Comparison of ENCODE assay signal across 8 cellular contexts in genomic region chr4:26856906-26857277, GRCh38. TPM values are rescaled to one million over a fixed set of nuclear protein-coding genes. Genes with fewer than 3 reads are reported as not detected.
DNase-seq lines count a peak whose midpoint lies in the region; ATAC-seq, FAIRE-seq and TF ChIP-seq lines count a peak whose summit lies in the region.

No MANE protein-coding gene starts in this region.

- DNase-seq in activated T-cell treated with anti-CD3 and anti-CD28 coated beads, Interleukin-2, amount 50 U/mL, for 4 hours = no peak
- DNase-seq in activated T-cell treated with anti-CD3 and anti-CD28 coated beads, Interleukin-2, amount 50 U/mL, for 1 hour = no peak
- DNase-seq in astrocyte (ENCODE audit: low read depth) = no peak
- no peak for DNase-seq in right lobe of liver
- no peak for DNase-seq in thyroid gland
- DNase-seq in HCEC 1CT = no peak

- WGBS in right lobe of liver (ENCODE audit: insufficient coverage, low coverage, low lambda C conversion rate, missing lambda C conversion rate) = 27% methylated on average over 7 of the region's 7 CpGs
- WGBS in thyroid gland, 2 donors = 23 to 26% methylated on average over 7 of the region's 7 CpGs

- intact Hi-C loops in right lobe of liver (cut with DNase I) (no loop called here), thyroid gland (cut with DNase I) (no loop called here)

- FAIRE-seq in astrocyte (lab: Jason Lieb, UNC) = no peak

- peak overlapping the region; percentile 86 for H3K9ac ChIP-seq in astrocyte (ENCODE audit: low read length)

- H3K79me2 ChIP-seq in astrocyte (ENCODE audit: insufficient read depth, low read length) = peaks cover 4% of the 10 kb centered on the region

- H3K4me1 Mint-ChIP-seq in activated T-cell treated with anti-CD3 and anti-CD28 coated beads, Interleukin-2, amount 50 U/mL, for 4 hours (ENCODE audit: low read depth) = peaks cover 30% of the 10 kb centered on the region
- H3K4me1 Mint-ChIP-seq in astrocyte (ENCODE audit: low read depth, unreplicated experiment) = peaks cover 15% of the 10 kb centered on the region

- no peaks in the 10 kb centered on the region for H3K27me3 Mint-ChIP-seq in activated T-cell treated with anti-CD3 and anti-CD28 coated beads, Interleukin-2, amount 50 U/mL, for 4 hours (ENCODE audit: low read depth)
- H3K27me3 Mint-ChIP-seq in astrocyte (ENCODE audit: low read depth, unreplicated experiment) = no peaks in the 10 kb centered on the region

- H3K9me3 Mint-ChIP-seq in activated T-cell treated with anti-CD3 and anti-CD28 coated beads, Interleukin-2, amount 50 U/mL, for 4 hours = no peaks in the 10 kb centered on the region
- H3K9me3 Mint-ChIP-seq in astrocyte (ENCODE audit: unreplicated experiment) = no peaks in the 10 kb centered on the region

- peak overlapping the region; percentile 98 for H3K4me2 ChIP-seq in astrocyte (ENCODE audit: low read length)

- peak overlapping the region; percentile 90 for H3K4me3 Mint-ChIP-seq in activated T-cell treated with anti-CD3 and anti-CD28 coated beads, Interleukin-2, amount 50 U/mL, for 4 hours
- H3K4me3 Mint-ChIP-seq in astrocyte (ENCODE audit: unreplicated experiment) = peak overlapping the region; percentile 85

- H2AFZ ChIP-seq in astrocyte (ENCODE audit: low read depth, low read length) = peak overlapping the region; percentile 98

- ATAC-seq in activated T-cell treated with anti-CD3 and anti-CD28 coated beads, Interleukin-2, amount 50 U/mL, for 4 hours = no peak
- ATAC-seq in right lobe of liver = no peak
- ATAC-seq in HG03565 (IDR thresholded peaks at IDR 0.05; ENCODE audit: unreplicated experiment) = no peak
- no peak for ATAC-seq in HG02763 (IDR thresholded peaks at IDR 0.05; ENCODE audit: unreplicated experiment)

- no peaks in the 10 kb centered on the region for H3K9me3 ChIP-seq in astrocyte (ENCODE audit: insufficient read depth, low read depth, low read length)
- no peaks in the 10 kb centered on the region for H3K9me3 ChIP-seq in right lobe of liver
- no peaks in the 10 kb centered on the region for H3K9me3 ChIP-seq in thyroid gland

- peak overlapping the region; percentile 63 for H3K27ac ChIP-seq in astrocyte (ENCODE audit: low read depth, low read length)
- H3K27ac ChIP-seq in right lobe of liver = peak overlapping the region; percentile 61 to 80 (median 79)
- H3K27ac ChIP-seq in thyroid gland = peak overlapping the region; percentile 28 to 79 (median 67)

- H4K20me1 ChIP-seq in astrocyte (ENCODE audit: insufficient read depth, low read length) = peaks cover 3% of the 10 kb centered on the region

- TF ChIP-seq CTCF in astrocyte (IDR thresholded peaks at IDR 0.05; ENCODE audit: insufficient read depth, low read depth, low read length) (no peak), right lobe of liver (IDR thresholded peaks at IDR 0.05) (no peak), thyroid gland (IDR thresholded peaks at IDR 0.05) (no peak)

- H3K27ac Mint-ChIP-seq in astrocyte (ENCODE audit: unreplicated experiment) = peak overlapping the region; percentile 70

- TF ChIP-seq POLR2A in right lobe of liver (IDR thresholded peaks at IDR 0.05) (no peak), thyroid gland (IDR thresholded peaks at IDR 0.05) (no peak)

- peaks cover 23% of the 10 kb centered on the region for H3K4me1 ChIP-seq in astrocyte (ENCODE audit: insufficient read depth, low read length)
- H3K4me1 ChIP-seq in right lobe of liver = peaks cover 0 to 22% (median 8%) of the 10 kb centered on the region in 4 donors
- H3K4me1 ChIP-seq in thyroid gland = peaks cover 21 to 22% of the 10 kb centered on the region in 2 donors

- no peaks in the 10 kb centered on the region for H3K36me3 ChIP-seq in astrocyte (ENCODE audit: insufficient read depth, low read length)
- H3K36me3 ChIP-seq in right lobe of liver = no peaks in the 10 kb centered on the region
- H3K36me3 ChIP-seq in thyroid gland = no peaks in the 10 kb centered on the region

- H3K27me3 ChIP-seq in astrocyte (ENCODE audit: insufficient read depth, low read length) (no peaks in the 10 kb centered on the region), right lobe of liver (no peaks in the 10 kb centered on the region), thyroid gland (no peaks in the 10 kb centered on the region)

- H3K36me3 Mint-ChIP-seq in activated T-cell treated with anti-CD3 and anti-CD28 coated beads, Interleukin-2, amount 50 U/mL, for 4 hours (ENCODE audit: insufficient read depth) = no peaks in the 10 kb centered on the region
- H3K36me3 Mint-ChIP-seq in astrocyte (ENCODE audit: low read depth, unreplicated experiment) = no peaks in the 10 kb centered on the region

- peak overlapping the region; percentile 96 for H3K4me3 ChIP-seq in astrocyte (ENCODE audit: insufficient read depth, low read depth, low read length)
- H3K4me3 ChIP-seq in right lobe of liver = peak overlapping the region; percentile 61 to 88 (median 64)
- peak overlapping the region; percentile 29 to 68 (median 33) for H3K4me3 ChIP-seq in thyroid gland (replicated peaks in 1 of 3)

RNA-seq across cellular contexts. Expression of gene STIM2, which starts 3.7 kb away (rescaled TPM):
- total RNA-seq in activated T-cell treated with anti-CD3 and anti-CD28 coated beads, Interleukin-2, amount 50 U/mL, for 4 hours = 10 to 100 TPM; 26.9 to 30.7 (median 29.8) TPM
- total RNA-seq in astrocyte = 17.8 and 18.4 TPM in 2 replicates
- total RNA-seq in right lobe of liver = 10 to 100 TPM in 2 of 6 experiments, 1 to 10 TPM in 4; 9.1 to 14.6 (median 9.6) TPM
- 10 to 100 TPM; 16.4 to 39.1 (median 18.5) TPM for total RNA-seq in thyroid gland

Comparison
In these comparisons a context has a peak if more than half of its experiments do, and no peak if none do; other contexts are left out.
1. H3K4me3 ChIP-seq: peak in every context shown above with its lines; median percentile 96 in astrocyte; 64 in right lobe of liver; 33 in thyroid gland.